In genomic region chr2:221596192-221596591, GRCh38 we compare ENCODE assay signal across 15 cellular contexts. TPM values are rescaled to one million over a fixed set of nuclear protein-coding genes. Genes with fewer than 3 reads are reported as not detected.
DNase-seq lines count a peak whose midpoint lies in the region; ATAC-seq and TF ChIP-seq lines count a peak whose summit lies in the region.
"Had no signal": no experiment of that assay in that cellular context is flagged by ENCODE, and none has a peak within 500 bp of the region (broad histone marks: within the 10 kb centered on the region; RNA-seq: fewer than 3 reads in every experiment).

No MANE protein-coding gene starts in this region.

- 46% methylated on average over 3 of the region's 3 CpGs for WGBS in smooth muscle cell (ENCODE audit: low lambda C conversion rate)

- H3K27ac ChIP-seq in smooth muscle cell (ENCODE audit: low read depth) = no peak overlapping the region
- H3K27ac ChIP-seq: BLaER1, upper lobe of right lung had no signal

- no peaks in the 10 kb centered on the region for H3K4me1 Mint-ChIP-seq in Calu3 (ENCODE audit: low read depth, unreplicated experiment)
- no peaks in the 10 kb centered on the region for H3K4me1 Mint-ChIP-seq in activated T-cell treated with anti-CD3 and anti-CD28 coated beads, Interleukin-2, amount 50 U/mL, for 24 hours (ENCODE audit: low read depth)

- H3K79me2 ChIP-seq in smooth muscle cell (ENCODE audit: low read depth) = no peaks in the 10 kb centered on the region

- H3K9me3 Mint-ChIP-seq in Calu3 (ENCODE audit: low read depth, unreplicated experiment) = no peaks in the 10 kb centered on the region
- H3K9me3 Mint-ChIP-seq in activated T-cell treated with anti-CD3 and anti-CD28 coated beads, Interleukin-2, amount 50 U/mL, for 24 hours = no peaks in the 10 kb centered on the region

- no peak overlapping the region for H3K4me3 ChIP-seq in smooth muscle cell
- H3K4me3 ChIP-seq: BLaER1, upper lobe of right lung had no signal

- CTCF ChIA-PET in Calu3 (lab: Charles Lee) = no interaction called here

- intact Hi-C loops in Calu3 (cut with micrococcal nuclease; ENCODE audit: unreplicated experiment) = no loop called here

- no peak overlapping the region for H3K9ac ChIP-seq in smooth muscle cell (ENCODE audit: low read depth)
- H3K9ac ChIP-seq: BLaER1 had no signal

- no peaks in the 10 kb centered on the region for H3K4me1 ChIP-seq in smooth muscle cell (ENCODE audit: low read depth)
- H3K4me1 ChIP-seq: upper lobe of right lung had no signal

- no peaks in the 10 kb centered on the region for H3K36me3 Mint-ChIP-seq in Calu3 (ENCODE audit: insufficient read depth, unreplicated experiment)
- no peaks in the 10 kb centered on the region for H3K36me3 Mint-ChIP-seq in activated T-cell treated with anti-CD3 and anti-CD28 coated beads, Interleukin-2, amount 50 U/mL, for 24 hours (ENCODE audit: low read depth)

- no peaks in the 10 kb centered on the region for H3K9me3 ChIP-seq in smooth muscle cell (replicated peaks; ENCODE audit: low read depth)
- H3K9me3 ChIP-seq: BLaER1, upper lobe of right lung had no signal

- H3K4me3 Mint-ChIP-seq in Calu3 (ENCODE audit: low read depth, unreplicated experiment) = no peak overlapping the region
- H3K4me3 Mint-ChIP-seq in activated T-cell treated with anti-CD3 and anti-CD28 coated beads, Interleukin-2, amount 50 U/mL, for 24 hours = no peak overlapping the region

- no peaks in the 10 kb centered on the region for H3K27me3 Mint-ChIP-seq in Calu3 (ENCODE audit: unreplicated experiment)
- H3K27me3 Mint-ChIP-seq in activated T-cell treated with anti-CD3 and anti-CD28 coated beads, Interleukin-2, amount 50 U/mL, for 24 hours = peaks cover 13% of the 10 kb centered on the region

- no peak overlapping the region for H3K27ac Mint-ChIP-seq in Calu3 (ENCODE audit: unreplicated experiment)
- no peak overlapping the region for H3K27ac Mint-ChIP-seq in activated T-cell treated with anti-CD3 and anti-CD28 coated beads, Interleukin-2, amount 50 U/mL, for 24 hours

- H3K36me3 ChIP-seq in smooth muscle cell (ENCODE audit: low read depth) = no peaks in the 10 kb centered on the region
- H3K36me3 ChIP-seq: BLaER1, upper lobe of right lung had no signal

- DNase-seq in Calu3 = peak; percentile 28
- DNase-seq in HT1080 (ENCODE audit: low read depth) = peak; percentile 61
- DNase-seq in astrocyte of the hippocampus (ENCODE audit: low read depth, low spot score) = peak; percentile 40
- DNase-seq in foreskin melanocyte = peak; percentile 5
- DNase-seq in retina = no peak
- no peak for DNase-seq in smooth muscle cell (lab: John Stamatoyannopoulos, UW; ENCODE audit: unreplicated experiment)
- DNase-seq in activated T-cell treated with anti-CD3 and anti-CD28 coated beads, Interleukin-2, amount 50 U/mL, for 24 hours = no peak
- DNase-seq: activated gamma-delta T cell treated with Interleukin-2 at 50 U/mL for 16 hours; DMS79 treated with DMSO at 0.1 percent for 48 hours; stimulated activated CD4-positive, alpha-beta T cell treated with anti-CD3 and anti-CD28 coated beads, Interleukin-4, amount 100 ng/mL, for 24 hours; upper lobe of right lung had no signal

- BruUV-seq in Calu3 (replicated peaks; lab: Mats Ljungman, UMichigan) = no TSS peak

- no peaks in the 10 kb centered on the region for H3F3A ChIP-seq in smooth muscle cell (ENCODE audit: low read depth)

- no peaks in the 10 kb centered on the region for H4K20me1 ChIP-seq in smooth muscle cell (ENCODE audit: low read depth)
- H4K20me1 ChIP-seq: BLaER1 had no signal

- H2AFZ ChIP-seq in smooth muscle cell (ENCODE audit: low read depth) = no peak overlapping the region

- ATAC-seq in HG03432 (IDR thresholded peaks at IDR 0.05; ENCODE audit: unreplicated experiment) = no peak
- ATAC-seq: sciatic nerve, SK-N-SH treated with all-trans-retinoic acid at 6 μM for 48 hours, upper lobe of right lung had no signal

- no peak overlapping the region for H3K4me2 ChIP-seq in smooth muscle cell
- H3K4me2 ChIP-seq: BLaER1 had no signal

- H3K27me3 ChIP-seq in smooth muscle cell (ENCODE audit: low read depth) = peaks cover 11% of the 10 kb centered on the region
- H3K27me3 ChIP-seq: BLaER1, upper lobe of right lung had no signal

- no peak for TF ChIP-seq CTCF in Calu3 (IDR thresholded peaks at IDR 0.05; ENCODE audit: unreplicated experiment)
- no peak for TF ChIP-seq CTCF in smooth muscle cell (IDR thresholded peaks at IDR 0.05; ENCODE audit: borderline replicate concordance, insufficient read depth, poor library complexity, severe bottlenecking)

RNA-seq across cellular contexts. Expression of gene EPHA4, which starts 24.1 kb away (rescaled TPM):
- total RNA-seq in Calu3 (2022) (2.8 and 3.2 TPM in 2 replicates), smooth muscle cell (34.1 and 48.3 TPM in 2 replicates)
- 3.8 and 4.2 TPM in 2 replicates for total RNA-seq in HT1080 (2014; rRNA removed; shearing (Covaris generic))
- 2.3 and 3.8 TPM in 2 replicates for polyA plus RNA-seq in HT1080 (2015; cell fraction: cytosol; rRNA removed)
- 17.7 and 24.9 TPM in 2 replicates for polyA plus RNA-seq in HT1080 (2015; cell fraction: nucleus; rRNA removed)
- 2.8 and 9.3 TPM in 2 replicates for polyA plus RNA-seq in smooth muscle cell

Comparison
In these comparisons a context has a peak if more than half of its experiments do, and no peak if none do; other contexts are left out.
1. DNase-seq: peak in Calu3 (single experiment), HT1080 (single experiment), astrocyte of the hippocampus (single experiment) and foreskin melanocyte (single experiment); none in retina (single experiment), smooth muscle cell (single experiment) and activated T-cell treated with anti-CD3 and anti-CD28 coated beads, Interleukin-2, amount 50 U/mL, for 24 hours (single experiment).